8 cellular contexts compared by ENCODE assay signal in the genomic region with DNA sequence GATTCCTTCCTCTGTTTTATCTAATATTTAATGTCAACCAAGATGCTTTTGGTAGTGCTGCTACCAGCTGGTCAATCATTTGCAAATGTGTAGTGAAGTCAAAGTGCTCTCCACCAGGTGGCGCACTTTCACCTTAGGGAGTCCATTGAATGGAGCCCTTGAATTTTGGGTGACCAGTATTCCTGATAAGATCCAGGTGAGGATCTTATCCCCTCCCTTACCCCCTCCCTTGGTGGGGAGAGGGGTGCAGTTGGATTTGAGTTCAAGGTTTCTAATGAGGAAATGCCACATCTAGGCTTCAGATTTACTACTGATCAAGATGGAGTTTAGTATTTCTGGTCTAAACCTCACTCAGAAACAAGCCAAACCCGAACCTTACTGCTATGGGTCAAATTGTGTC. TPM values are rescaled to one million over a fixed set of nuclear protein-coding genes. Genes with fewer than 3 reads are reported as not detected.
A peak's percentile ranks its signal among the peaks of the same experiment; 100 is the strongest.
DNase-seq lines count a peak whose midpoint lies in the region; ATAC-seq and TF ChIP-seq lines count a peak whose summit lies in the region.

No MANE protein-coding gene starts in this region.

- peaks cover 38% of the 10 kb centered on the region for H3K27me3 Mint-ChIP-seq in activated CD4-positive, alpha-beta T cell treated with anti-CD3 and anti-CD28 coated beads, Interleukin-2, amount 10 ng/mL, durations not matched to agents 24 days and 14 days

- H3K27ac Mint-ChIP-seq in activated CD4-positive, alpha-beta T cell treated with anti-CD3 and anti-CD28 coated beads, Interleukin-2, amount 10 ng/mL, durations not matched to agents 24 days and 14 days: no peak overlapping the region

- no peaks in the 10 kb centered on the region for H3K27me3 ChIP-seq in right lobe of liver

- no peaks in the 10 kb centered on the region for H3K9me3 ChIP-seq in right lobe of liver

- TF ChIP-seq CTCF in coronary artery (IDR thresholded peaks at IDR 0.05): peak; percentile 62
- peak; percentile 86 to 91 (median 90) for TF ChIP-seq CTCF in right lobe of liver (IDR thresholded peaks at IDR 0.05)

- H3K4me3 ChIP-seq in coronary artery: no peak overlapping the region
- no peak overlapping the region for H3K4me3 ChIP-seq in right lobe of liver

- WGBS in right lobe of liver (ENCODE audit: insufficient coverage, low coverage, low lambda C conversion rate, missing lambda C conversion rate): 15% methylated on average over 2 of the region's 2 CpGs

- ATAC-seq in HG03064 (IDR thresholded peaks at IDR 0.05; ENCODE audit: low read depth, unreplicated experiment) (peak; percentile 75), right lobe of liver (peak; percentile 85 to 91 (median 89))

- no peak for TF ChIP-seq POLR2A in right lobe of liver (IDR thresholded peaks at IDR 0.05)

- intact Hi-C loops in activated CD4-positive, alpha-beta T cell treated with anti-CD3 and anti-CD28 coated beads, Interleukin-2, amount 10 ng/mL, durations not matched to agents 24 days and 14 days (cut with micrococcal nuclease): loop anchor here (1.0 kb wide), 2 partner anchors 106 to 204 kb away; no protein-coding TSS in a partner anchor
- intact Hi-C loops in right lobe of liver (cut with DNase I): no loop called here

- H3K27ac ChIP-seq in coronary artery (no peak overlapping the region), right lobe of liver (no peak overlapping the region)

- H3K4me1 ChIP-seq in right lobe of liver: peaks cover 0 to 2% (median 0%) of the 10 kb centered on the region in 4 donors

- no peak overlapping the region for H3K4me3 Mint-ChIP-seq in activated CD4-positive, alpha-beta T cell treated with anti-CD3 and anti-CD28 coated beads, Interleukin-2, amount 10 ng/mL, durations not matched to agents 24 days and 14 days

- H3K36me3 ChIP-seq in right lobe of liver: no peaks in the 10 kb centered on the region

- DNase-seq in activated gamma-delta T cell treated with Interleukin-2 at 50 U/mL for 16 hours (peak; percentile 81), activated gamma-delta T cell (lab: John Stamatoyannopoulos, UW) (no peak), NCI-H345 (lab: John Stamatoyannopoulos, UW) (peak; percentile 93), coronary artery (ENCODE audit: low spot score) (no peak), right lobe of liver (peak; percentile 83 to 89 (median 86))
- peak; percentile 93 for DNase-seq in activated CD4-positive, alpha-beta T cell treated with anti-CD3 and anti-CD28 coated beads, Interleukin-2, amount 10 ng/mL, durations not matched to agents 24 days and 14 days
- peak; percentile 64 to 72 (median 66) for DNase-seq in stimulated activated CD4-positive, alpha-beta T cell treated with anti-CD3 and anti-CD28 coated beads, TNF-alpha, amount 100 ng/mL, for 4 hours (ENCODE audit: low read depth in 3 of 3)

- H3K4me1 Mint-ChIP-seq in activated CD4-positive, alpha-beta T cell treated with anti-CD3 and anti-CD28 coated beads, Interleukin-2, amount 10 ng/mL, durations not matched to agents 24 days and 14 days: peaks cover under 1% of the 10 kb centered on the region

- no peaks in the 10 kb centered on the region for H3K36me3 Mint-ChIP-seq in activated CD4-positive, alpha-beta T cell treated with anti-CD3 and anti-CD28 coated beads, Interleukin-2, amount 10 ng/mL, durations not matched to agents 24 days and 14 days (ENCODE audit: low read depth)

- no peaks in the 10 kb centered on the region for H3K9me3 Mint-ChIP-seq in activated CD4-positive, alpha-beta T cell treated with anti-CD3 and anti-CD28 coated beads, Interleukin-2, amount 10 ng/mL, durations not matched to agents 24 days and 14 days

RNA-seq across cellular contexts. Expression of gene E2F6, which starts 12.0 kb away (rescaled TPM):
- total RNA-seq in activated CD4-positive, alpha-beta T cell treated with anti-CD3 and anti-CD28 coated beads, Interleukin-2, amount 10 ng/mL, durations not matched to agents 24 days and 14 days: 20.3 and 22.9 TPM in 2 replicates
- 1 to 10 TPM; 4.4 to 9.9 (median 5.8) TPM for total RNA-seq in right lobe of liver

RNA-seq across cellular contexts. Expression of gene GREB1, which starts 55.9 kb away (rescaled TPM):
- 0.05 and 0.24 TPM in 2 replicates for total RNA-seq in activated CD4-positive, alpha-beta T cell treated with anti-CD3 and anti-CD28 coated beads, Interleukin-2, amount 10 ng/mL, durations not matched to agents 24 days and 14 days
- 10 to 100 TPM in 2 of 6 experiments, 1 to 10 TPM in 4; 1.6 to 19.5 (median 6.5) TPM for total RNA-seq in right lobe of liver

Comparison
In these comparisons a context has a peak if more than half of its experiments do, and no peak if none do; other contexts are left out.
1. DNase-seq: peak in activated gamma-delta T cell treated with Interleukin-2 at 50 U/mL for 16 hours (single experiment), NCI-H345 (single experiment), activated CD4-positive, alpha-beta T cell treated with anti-CD3 and anti-CD28 coated beads, Interleukin-2, amount 10 ng/mL, durations not matched to agents 24 days and 14 days (single experiment), right lobe of liver (3 of 3) and stimulated activated CD4-positive, alpha-beta T cell treated with anti-CD3 and anti-CD28 coated beads, TNF-alpha, amount 100 ng/mL, for 4 hours (3 of 3); none in activated gamma-delta T cell (single experiment) and coronary artery (single experiment).